ENCODE assay signal across 8 cellular contexts in genomic region chr18:23071285-23071684, GRCh38.
DNase-seq lines count a peak whose midpoint lies in the region; ATAC-seq and TF ChIP-seq lines count a peak whose summit lies in the region.

No MANE protein-coding gene starts in this region.

- H3K4me1 Mint-ChIP-seq in activated CD8-positive, alpha-beta memory T cell treated with anti-CD3 and anti-CD28 coated beads, Interleukin-2, amount 10 ng/mL, durations not matched to agents 7 days and 5 days = peaks cover 65% of the 10 kb centered on the region
- H3K4me1 Mint-ChIP-seq in type B pancreatic cell (ENCODE audit: unreplicated experiment) (peaks cover 1% of the 10 kb centered on the region), osteocyte (ENCODE audit: unreplicated experiment) (peaks cover 4% of the 10 kb centered on the region)

- CTCF ChIA-PET in activated CD8-positive, alpha-beta memory T cell treated with anti-CD3 and anti-CD28 coated beads, Interleukin-2, amount 10 ng/mL, durations not matched to agents 7 days and 5 days (lab: Charles Lee) = interaction anchor here (0.8 to 1.2 kb wide), 3 partner anchors 40 to 340 kb away, joined by 3 to 4 read pairs (median 4); no protein-coding TSS in a partner anchor

- H3K36me3 Mint-ChIP-seq in activated CD8-positive, alpha-beta memory T cell treated with anti-CD3 and anti-CD28 coated beads, Interleukin-2, amount 10 ng/mL, durations not matched to agents 7 days and 5 days = peaks cover 20% of the 10 kb centered on the region
- H3K36me3 Mint-ChIP-seq in type B pancreatic cell = no peaks in the 10 kb centered on the region
- H3K36me3 Mint-ChIP-seq in osteocyte (ENCODE audit: unreplicated experiment) = no peaks in the 10 kb centered on the region

- peak overlapping the region; percentile 91 for H3K27ac Mint-ChIP-seq in activated CD8-positive, alpha-beta memory T cell treated with anti-CD3 and anti-CD28 coated beads, Interleukin-2, amount 10 ng/mL, durations not matched to agents 7 days and 5 days
- H3K27ac Mint-ChIP-seq in type B pancreatic cell = no peak overlapping the region
- no peak overlapping the region for H3K27ac Mint-ChIP-seq in osteocyte (ENCODE audit: unreplicated experiment)

- H3K27me3 Mint-ChIP-seq in activated CD8-positive, alpha-beta memory T cell treated with anti-CD3 and anti-CD28 coated beads, Interleukin-2, amount 10 ng/mL, durations not matched to agents 7 days and 5 days = no peaks in the 10 kb centered on the region
- H3K27me3 Mint-ChIP-seq in type B pancreatic cell = no peaks in the 10 kb centered on the region
- H3K27me3 Mint-ChIP-seq in osteocyte (ENCODE audit: unreplicated experiment) = no peaks in the 10 kb centered on the region

- ATAC-seq in GM21737 (IDR thresholded peaks at IDR 0.05; ENCODE audit: unreplicated experiment) = peak; percentile 99
- peak; percentile 98 for ATAC-seq in activated CD8-positive, alpha-beta memory T cell treated with anti-CD3 and anti-CD28 coated beads, Interleukin-2, amount 10 ng/mL, durations not matched to agents 7 days and 5 days
- ATAC-seq in left ventricle myocardium superior = peak; percentile 54

- peaks cover 2% of the 10 kb centered on the region for H3K9me3 Mint-ChIP-seq in activated CD8-positive, alpha-beta memory T cell treated with anti-CD3 and anti-CD28 coated beads, Interleukin-2, amount 10 ng/mL, durations not matched to agents 7 days and 5 days (ENCODE audit: low read depth)
- H3K9me3 Mint-ChIP-seq in type B pancreatic cell (no peaks in the 10 kb centered on the region), osteocyte (ENCODE audit: unreplicated experiment) (no peaks in the 10 kb centered on the region)

- DNase-seq in GM10266 (ENCODE audit: extremely low spot score) (peak; percentile 75), MV-4-11 (lab: John Stamatoyannopoulos, UW) (peak; percentile 96), left ventricle myocardium superior (peak; percentile 40), type B pancreatic cell (ENCODE audit: extremely low spot score, unreplicated experiment) (no peak), osteocyte (ENCODE audit: extremely low spot score, unreplicated experiment) (no peak)
- DNase-seq in activated CD8-positive, alpha-beta memory T cell treated with anti-CD3 and anti-CD28 coated beads, Interleukin-2, amount 10 ng/mL, durations not matched to agents 7 days and 5 days = peak; percentile 97
- peak; percentile 60 for DNase-seq in stimulated activated CD8-positive, alpha-beta memory T cell treated with anti-CD3 and anti-CD28 coated beads, Interleukin-4, amount 100 ng/mL, for 24 hours (ENCODE audit: low read depth)

- intact Hi-C loops in left ventricle myocardium superior (cut with micrococcal nuclease) = no loop called here

- no peak for TF ChIP-seq CTCF in GM10266 (IDR thresholded peaks at IDR 0.05; ENCODE audit: control insufficient read depth, insufficient read depth, low read depth, missing control alignments)
- no peak for TF ChIP-seq CTCF in type B pancreatic cell (conservative IDR thresholded peaks at IDR 0.05)
- no peak for TF ChIP-seq CTCF in osteocyte (IDR thresholded peaks at IDR 0.05)

- H3K4me3 Mint-ChIP-seq in activated CD8-positive, alpha-beta memory T cell treated with anti-CD3 and anti-CD28 coated beads, Interleukin-2, amount 10 ng/mL, durations not matched to agents 7 days and 5 days = peak overlapping the region; percentile 49
- H3K4me3 Mint-ChIP-seq in type B pancreatic cell (no peak overlapping the region), osteocyte (ENCODE audit: unreplicated experiment) (no peak overlapping the region)

Comparison
In these comparisons a context has a peak if more than half of its experiments do, and no peak if none do; other contexts are left out.
1. DNase-seq: peak in GM10266 (single experiment), MV-4-11 (single experiment), activated CD8-positive, alpha-beta memory T cell treated with anti-CD3 and anti-CD28 coated beads, Interleukin-2, amount 10 ng/mL, durations not matched to agents 7 days and 5 days (single experiment), left ventricle myocardium superior (single experiment) and stimulated activated CD8-positive, alpha-beta memory T cell treated with anti-CD3 and anti-CD28 coated beads, Interleukin-4, amount 100 ng/mL, for 24 hours (single experiment); none in type B pancreatic cell (single experiment) and osteocyte (single experiment).
2. Peak in every context shown above with its lines, with median percentiles within 50 percentile points of each other: ATAC-seq.